17 cellular contexts compared by ENCODE assay signal in genomic region chr5:43301653-43302091, GRCh38. TPM values are rescaled to one million over a fixed set of nuclear protein-coding genes. Genes with fewer than 3 reads are reported as not detected.
DNase-seq lines count a peak whose midpoint lies in the region; ATAC-seq and TF ChIP-seq lines count a peak whose summit lies in the region.
"Had no signal": no experiment of that assay in that cellular context is flagged by ENCODE, and none has a peak within 500 bp of the region (broad histone marks: within the 10 kb centered on the region; RNA-seq: fewer than 3 reads in every experiment).

No MANE protein-coding gene starts in this region.

- H3K27me3 Mint-ChIP-seq in Calu3 (ENCODE audit: unreplicated experiment) = no peaks in the 10 kb centered on the region
- no peaks in the 10 kb centered on the region for H3K27me3 Mint-ChIP-seq in activated T-helper 1 cell treated with anti-CD3 and anti-CD28 coated beads, Interleukin-12 subunit alpha, Interleukin-12 subunit beta, Interleukin-2, Interleukin-4 antibody, amounts not matched to agents 30 ng/mL and 10 ng/mL and 1 ng/mL, durations not matched to agents 14 hours and 24 hours and 36 hours (ENCODE audit: insufficient read depth)

- intact Hi-C loops in Calu3 (cut with micrococcal nuclease; ENCODE audit: unreplicated experiment) (loop anchor here (10.0 kb wide), 1 partner anchor 307 kb away; no protein-coding TSS in a partner anchor), right lobe of liver (cut with DNase I) (no loop called here)
- intact Hi-C loops in activated T-helper 1 cell treated with anti-CD3 and anti-CD28 coated beads, Interleukin-12 subunit alpha, Interleukin-12 subunit beta, Interleukin-2, Interleukin-4 antibody, amounts not matched to agents 30 ng/mL and 10 ng/mL and 1 ng/mL, durations not matched to agents 14 hours and 24 hours and 36 hours (cut with micrococcal nuclease) = no loop called here

- H3K27ac Mint-ChIP-seq in Calu3 (ENCODE audit: unreplicated experiment) = peak overlapping the region; percentile 31
- peak overlapping the region; percentile 65 for H3K27ac Mint-ChIP-seq in activated T-helper 1 cell treated with anti-CD3 and anti-CD28 coated beads, Interleukin-12 subunit alpha, Interleukin-12 subunit beta, Interleukin-2, Interleukin-4 antibody, amounts not matched to agents 30 ng/mL and 10 ng/mL and 1 ng/mL, durations not matched to agents 14 hours and 24 hours and 36 hours

- H3K27ac ChIP-seq in DND-41 (ENCODE audit: low read length) = no peak overlapping the region
- H3K27ac ChIP-seq in right lobe of liver = no peak overlapping the region
- H3K27ac ChIP-seq: ascending aorta, WERI-Rb-1 had no signal

- H2AFZ ChIP-seq in DND-41 (ENCODE audit: low read depth, low read length) = no peak overlapping the region

- peaks cover 46% of the 10 kb centered on the region for H3K4me1 Mint-ChIP-seq in Calu3 (ENCODE audit: low read depth, unreplicated experiment)
- peaks cover 59% of the 10 kb centered on the region for H3K4me1 Mint-ChIP-seq in activated T-helper 1 cell treated with anti-CD3 and anti-CD28 coated beads, Interleukin-12 subunit alpha, Interleukin-12 subunit beta, Interleukin-2, Interleukin-4 antibody, amounts not matched to agents 30 ng/mL and 10 ng/mL and 1 ng/mL, durations not matched to agents 14 hours and 24 hours and 36 hours (ENCODE audit: low read depth)

- peak overlapping the region; percentile 4 for H3K4me3 Mint-ChIP-seq in Calu3 (ENCODE audit: low read depth, unreplicated experiment)
- no peak overlapping the region for H3K4me3 Mint-ChIP-seq in activated T-helper 1 cell treated with anti-CD3 and anti-CD28 coated beads, Interleukin-12 subunit alpha, Interleukin-12 subunit beta, Interleukin-2, Interleukin-4 antibody, amounts not matched to agents 30 ng/mL and 10 ng/mL and 1 ng/mL, durations not matched to agents 14 hours and 24 hours and 36 hours
- H3K4me3 Mint-ChIP-seq: immature natural killer cell had no signal

- H3K4me2 ChIP-seq in DND-41 (ENCODE audit: insufficient read depth, low read length) = peak overlapping the region; percentile 48; the same call in 1 of the 2 replicates

- H3K36me3 Mint-ChIP-seq in Calu3 (ENCODE audit: insufficient read depth, unreplicated experiment) = peaks cover 98% of the 10 kb centered on the region
- peaks cover 64% of the 10 kb centered on the region for H3K36me3 Mint-ChIP-seq in activated T-helper 1 cell treated with anti-CD3 and anti-CD28 coated beads, Interleukin-12 subunit alpha, Interleukin-12 subunit beta, Interleukin-2, Interleukin-4 antibody, amounts not matched to agents 30 ng/mL and 10 ng/mL and 1 ng/mL, durations not matched to agents 14 hours and 24 hours and 36 hours (ENCODE audit: low read depth)

- TF ChIP-seq POLR2A in right lobe of liver (IDR thresholded peaks at IDR 0.05) = no peak

- H3K9me3 ChIP-seq in DND-41 (ENCODE audit: insufficient read depth, low read length, severe bottlenecking) (no peaks in the 10 kb centered on the region), right lobe of liver (no peaks in the 10 kb centered on the region)
- H3K9me3 ChIP-seq: ascending aorta, Caco-2 had no signal

- no peak for ATAC-seq in DND-41 (ENCODE audit: insufficient read depth, low read depth)
- ATAC-seq in right lobe of liver = peak; percentile 8 to 60 (median 57)
- no peak for ATAC-seq in stimulated activated naive CD8-positive, alpha-beta T cell treated with anti-CD3 and anti-CD28 coated beads, Interleukin-15, Interleukin-2, amounts not matched to agents 100 U/mL and 50 U/mL, for 24 hours
- no peak for ATAC-seq in HG02798 (IDR thresholded peaks at IDR 0.05; ENCODE audit: poor library complexity, unreplicated experiment)
- ATAC-seq: Panc1 had no signal

- H3K27me3 ChIP-seq in DND-41 (ENCODE audit: insufficient read depth, low read length, poor library complexity) (no peaks in the 10 kb centered on the region), right lobe of liver (no peaks in the 10 kb centered on the region)
- H3K27me3 ChIP-seq: ascending aorta had no signal

- H3K36me3 ChIP-seq in DND-41 (ENCODE audit: insufficient read depth, low read length) (peaks cover 93% of the 10 kb centered on the region), right lobe of liver (peaks cover 0 to 30% (median 14%) of the 10 kb centered on the region in 4 donors)

- DNase-seq in Calu3 (no peak), DND-41 (no peak), right lobe of liver (no peak), inferior parietal cortex (ENCODE audit: extremely low spot score) (no peak), SW480 (ENCODE audit: low spot score) (no peak)
- DNase-seq in activated T-helper 1 cell treated with anti-CD3 and anti-CD28 coated beads, Interleukin-12 subunit alpha, Interleukin-12 subunit beta, Interleukin-2, Interleukin-4 antibody, amounts not matched to agents 30 ng/mL and 10 ng/mL and 1 ng/mL, durations not matched to agents 14 hours and 24 hours and 36 hours (ENCODE audit: low spot score) = no peak
- no peak for DNase-seq in stimulated activated naive CD8-positive, alpha-beta T cell treated with anti-CD3 and anti-CD28 coated beads, Interleukin-15, Interleukin-2, amounts not matched to agents 100 U/mL and 50 U/mL, for 24 hours
- DNase-seq: activated naive CD4-positive, alpha-beta T cell; Caco-2; immature natural killer cell; NCI-H1694 treated with DMSO at 0.1 percent for 48 hours; nucleus accumbens; stimulated activated CD4-positive, alpha-beta T cell treated with anti-CD3 and anti-CD28 coated beads, Interleukin-4, amount 100 ng/mL, for 24 hours; WERI-Rb-1 had no signal

- no peaks in the 10 kb centered on the region for H3K9me3 Mint-ChIP-seq in Calu3 (ENCODE audit: low read depth, unreplicated experiment)
- no peaks in the 10 kb centered on the region for H3K9me3 Mint-ChIP-seq in activated T-helper 1 cell treated with anti-CD3 and anti-CD28 coated beads, Interleukin-12 subunit alpha, Interleukin-12 subunit beta, Interleukin-2, Interleukin-4 antibody, amounts not matched to agents 30 ng/mL and 10 ng/mL and 1 ng/mL, durations not matched to agents 14 hours and 24 hours and 36 hours
- H3K9me3 Mint-ChIP-seq: immature natural killer cell had no signal

- peaks cover 98% of the 10 kb centered on the region for H3K79me2 ChIP-seq in DND-41 (ENCODE audit: insufficient read depth, low read length)

- CTCF ChIA-PET in Calu3 (lab: Charles Lee) = no interaction called here

- no TSS peak for BruUV-seq in Calu3 (replicated peaks; lab: Mats Ljungman, UMichigan)

- no peak overlapping the region for H3K9ac ChIP-seq in DND-41 (ENCODE audit: low read depth, low read length)

- no peak overlapping the region for H3K4me3 ChIP-seq in DND-41 (ENCODE audit: low read depth in 1 of 2, low read length in 2 of 2)
- no peak overlapping the region for H3K4me3 ChIP-seq in right lobe of liver
- H3K4me3 ChIP-seq: ascending aorta had no signal

- H4K20me1 ChIP-seq in DND-41 (ENCODE audit: insufficient read depth, low read length) = peaks cover 78% of the 10 kb centered on the region

- H3K4me1 ChIP-seq in DND-41 (ENCODE audit: insufficient read depth, low read length) (peaks cover 51% of the 10 kb centered on the region), right lobe of liver (peaks cover 0 to 44% (median 3%) of the 10 kb centered on the region in 4 donors)

- WGBS in right lobe of liver (ENCODE audit: insufficient coverage, low coverage, low lambda C conversion rate, missing lambda C conversion rate) = 32% methylated on average over 3 of the region's 3 CpGs

- TF ChIP-seq CTCF in Calu3 (IDR thresholded peaks at IDR 0.05; ENCODE audit: unreplicated experiment) (no peak), DND-41 (IDR thresholded peaks at IDR 0.05; ENCODE audit: borderline replicate concordance, extremely low read depth, low read length, poor library complexity, severe bottlenecking) (no peak), right lobe of liver (IDR thresholded peaks at IDR 0.05) (no peak)

RNA-seq across cellular contexts. Expression of gene HMGCS1, which starts 11.5 kb away (rescaled TPM):
- 249 and 263 TPM in 2 replicates for total RNA-seq in Calu3 (2022)
- 216 and 218 TPM in 2 replicates for total RNA-seq in activated T-helper 1 cell treated with anti-CD3 and anti-CD28 coated beads, Interleukin-12 subunit alpha, Interleukin-12 subunit beta, Interleukin-2, Interleukin-4 antibody, amounts not matched to agents 30 ng/mL and 10 ng/mL and 1 ng/mL, durations not matched to agents 14 hours and 24 hours and 36 hours
- total RNA-seq in right lobe of liver = 100 to 1,000 TPM in 2 of 6 experiments, 10 to 100 TPM in 4; 27.9 to 341 (median 62.0) TPM

Comparison
In these comparisons a context has a peak if more than half of its experiments do, and no peak if none do; other contexts are left out.
1. ATAC-seq: peak in right lobe of liver (4 of 4); none in DND-41 (single experiment), stimulated activated naive CD8-positive, alpha-beta T cell treated with anti-CD3 and anti-CD28 coated beads, Interleukin-15, Interleukin-2, amounts not matched to agents 100 U/mL and 50 U/mL, for 24 hours (single experiment) and HG02798 (single experiment).